In genomic region chr13:67943116-67943515, GRCh38 we compare ENCODE assay signal across 31 cellular contexts.
"Had no signal": no experiment of that assay in that cellular context is flagged by ENCODE, and none has a peak within 500 bp of the region (broad histone marks: within the 10 kb centered on the region; RNA-seq: fewer than 3 reads in every experiment).

No MANE protein-coding gene starts in this region.

- H3K27me3 ChIP-seq: ascending aorta, brain microvascular endothelial cell, cardiac muscle cell, MG63, SJCRH30 had no signal

- H3K4me3 ChIP-seq: ascending aorta, cardiac muscle cell, MG63, SJCRH30 had no signal

- H3K27ac Mint-ChIP-seq: activated CD8-positive, alpha-beta T cell treated with anti-CD3 and anti-CD28 coated beads, Interleukin-2, amount 10 ng/mL, durations not matched to agents 7 days and 5 days; activated naive CD4-positive, alpha-beta T cell treated with anti-CD3 and anti-CD28 coated beads, Interleukin-2, amount 50 U/mL, for 24 hours; activated T-cell treated with anti-CD3 and anti-CD28 coated beads, Interleukin-2, amount 50 U/mL, for 24 hours; activated T-helper 1 cell treated with anti-CD3 and anti-CD28 coated beads, Interleukin-12 subunit alpha, Interleukin-12 subunit beta, Interleukin-2, Interleukin-4 antibody, amounts not matched to agents 30 ng/mL and 10 ng/mL and 1 ng/mL, durations not matched to agents 14 hours and 24 hours and 36 hours; IgD-negative memory B cell; T-helper 1 cell treated with Interleukin-12 subunit alpha and Interleukin-12 subunit beta and Interleukin-4 antibody, amounts not matched to agents 30 μg/mL and 1 μg/mL, for 36 hours; WTC11 had no signal

- H3K9me3 Mint-ChIP-seq: WTC11 had no signal

- H3K9me3 ChIP-seq: ascending aorta, MG63, SJCRH30 had no signal

- H3K4me1 Mint-ChIP-seq: activated naive CD4-positive, alpha-beta T cell treated with anti-CD3 and anti-CD28 coated beads, Interleukin-2, amount 50 U/mL, for 24 hours; IgD-negative memory B cell; WTC11 had no signal

- H3K36me3 ChIP-seq: ascending aorta, brain microvascular endothelial cell, cardiac muscle cell, MG63, SJCRH30 had no signal

- H3K27me3 Mint-ChIP-seq: activated naive CD4-positive, alpha-beta T cell treated with anti-CD3 and anti-CD28 coated beads, Interleukin-2, amount 50 U/mL, for 24 hours; activated T-cell treated with anti-CD3 and anti-CD28 coated beads, Interleukin-2, amount 50 U/mL, for 24 hours; IgD-negative memory B cell had no signal

- H3K4me3 Mint-ChIP-seq: activated CD8-positive, alpha-beta T cell treated with anti-CD3 and anti-CD28 coated beads, Interleukin-2, amount 10 ng/mL, durations not matched to agents 7 days and 5 days; activated naive CD4-positive, alpha-beta T cell treated with anti-CD3 and anti-CD28 coated beads, Interleukin-2, amount 50 U/mL, for 24 hours; activated T-cell treated with anti-CD3 and anti-CD28 coated beads, Interleukin-2, amount 50 U/mL, for 24 hours; activated T-helper 1 cell treated with anti-CD3 and anti-CD28 coated beads, Interleukin-12 subunit alpha, Interleukin-12 subunit beta, Interleukin-2, Interleukin-4 antibody, amounts not matched to agents 30 ng/mL and 10 ng/mL and 1 ng/mL, durations not matched to agents 14 hours and 24 hours and 36 hours; IgD-negative memory B cell; T-helper 1 cell treated with Interleukin-12 subunit alpha and Interleukin-12 subunit beta and Interleukin-4 antibody, amounts not matched to agents 30 μg/mL and 1 μg/mL, for 36 hours; WTC11 had no signal

- H3K27ac ChIP-seq: ascending aorta, brain microvascular endothelial cell, cardiac muscle cell, SJCRH30 had no signal

- DNase-seq: activated CD4-positive, alpha-beta T cell treated with anti-CD3 and anti-CD28 coated beads for 48 hours; activated CD4-positive, alpha-beta T cell treated with anti-CD3 and anti-CD28 coated beads, Interleukin-2, amount 50 U/mL, for 4 hours; activated CD4-positive, CD25-positive, alpha-beta regulatory T cell treated with anti-CD3 and anti-CD28 coated beads, Interleukin-2, amount 50 U/mL, for 72 hours; activated CD8-positive, alpha-beta memory T cell treated with anti-CD3 and anti-CD28 coated beads, Interleukin-2, amount 50 U/mL, for 48 hours; activated CD8-positive, alpha-beta T cell treated with anti-CD3 and anti-CD28 coated beads, Interleukin-2, amount 10 ng/mL, durations not matched to agents 7 days and 5 days; activated effector memory CD4-positive, alpha-beta T cell treated with Interleukin-2 at 50 U/mL for 16 hours; activated naive CD4-positive, alpha-beta T cell; activated T-cell treated with anti-CD3 and anti-CD28 coated beads, Interleukin-2, amount 50 U/mL, for 24 hours; amniotic stem cell; brain microvascular endothelial cell; KG1; MG63; NCI-H1105; NCI-H1436; NCI-H187; NCI-H2081; NCI-H510A treated with DMSO at 0.1 percent for 48 hours; NCI-H69; NK-92 treated with Interleukin-12 subunit alpha and Interleukin-12 subunit beta, amount 100 ng/mL, for 24 hours; OCI-M1; RPMI8226; SJCRH30 had no signal

- H3K36me3 Mint-ChIP-seq: activated naive CD4-positive, alpha-beta T cell treated with anti-CD3 and anti-CD28 coated beads, Interleukin-2, amount 50 U/mL, for 24 hours; IgD-negative memory B cell; WTC11 had no signal

- H3K4me1 ChIP-seq: ascending aorta, SJCRH30 had no signal

- ATAC-seq: activated CD8-positive, alpha-beta T cell treated with anti-CD3 and anti-CD28 coated beads, Interleukin-2, amount 10 ng/mL, durations not matched to agents 7 days and 5 days; Panc1; Right ventricle myocardium inferior; WTC11 had no signal
